In genomic region chr20:63359164-63359934, GRCh38 we compare ENCODE assay signal across 24 cellular contexts. TPM values are rescaled to one million over a fixed set of nuclear protein-coding genes. Genes with fewer than 3 reads are reported as not detected.
DNase-seq lines count a peak whose midpoint lies in the region; ATAC-seq, FAIRE-seq and TF ChIP-seq lines count a peak whose summit lies in the region.
"Had no signal": no experiment of that assay in that cellular context is flagged by ENCODE, and none has a peak within 500 bp of the region (broad histone marks: within the 10 kb centered on the region; RNA-seq: fewer than 3 reads in every experiment).

No MANE protein-coding gene starts in this region.

- H3K79me2 ChIP-seq in GM23338 (replicated peaks; ENCODE audit: insufficient read depth): no peaks in the 10 kb centered on the region

- H4K20me1 ChIP-seq in GM23338 (replicated peaks; ENCODE audit: insufficient read depth): no peaks in the 10 kb centered on the region

- H3K4ac ChIP-seq in neuronal stem cell (ENCODE audit: low read length): peak overlapping the region; percentile 37

- peak overlapping the region; percentile 3 for H4K8ac ChIP-seq in neuronal stem cell (ENCODE audit: low read depth, low read length)

- H3K9ac ChIP-seq in neuronal stem cell (ENCODE audit: low read depth, low read length, poor library complexity): peak overlapping the region; percentile 44
- H3K9ac ChIP-seq: GM23248 had no signal

- H3K4me3 ChIP-seq in GM23338: no peak overlapping the region
- no peak overlapping the region for H3K4me3 ChIP-seq in neuronal stem cell (ENCODE audit: low read length in 2 of 2)
- no peak overlapping the region for H3K4me3 ChIP-seq in foreskin fibroblast (ENCODE audit: low read depth in 1 of 2, low read length in 2 of 2)
- H3K4me3 ChIP-seq: GM12878, GM23248, HAP-1, MG63, SJCRH30 had no signal

- WGBS in neuronal stem cell (ENCODE audit: extremely low coverage in 2 of 2, insufficient read length in 2 of 2, insufficient replicate concordance in 1 of 2), 2 donors: no CpG with 5 or more reads among the region's 42 CpGs

- H3K36me3 ChIP-seq in GM23338 (ENCODE audit: insufficient read depth) (no peaks in the 10 kb centered on the region), neuronal stem cell (replicated peaks in 1 of 2; ENCODE audit: control insufficient read depth in 2 of 2, insufficient read depth in 2 of 2, low read length in 2 of 2) (no peaks in the 10 kb centered on the region)
- H3K36me3 ChIP-seq: HAP-1, MG63, SJCRH30 had no signal

- no peak overlapping the region for H2BK120ac ChIP-seq in neuronal stem cell (ENCODE audit: low read depth, low read length)

- H4K91ac ChIP-seq in neuronal stem cell (ENCODE audit: low read depth, low read length, poor library complexity): no peak overlapping the region

- no peak overlapping the region for H2BK15ac ChIP-seq in neuronal stem cell (ENCODE audit: low read length)

- H3K4me3 Mint-ChIP-seq in GM23338: no peak overlapping the region
- peak overlapping the region; percentile 83 for H3K4me3 Mint-ChIP-seq in glutamatergic neuron (ENCODE audit: unreplicated experiment)
- H3K4me3 Mint-ChIP-seq in progenitor cell of endocrine pancreas (ENCODE audit: low read depth): no peak overlapping the region
- H3K4me3 Mint-ChIP-seq: CD4-positive, alpha-beta memory T cell had no signal

- H3K9me2 ChIP-seq in GM23338 (ENCODE audit: insufficient read depth): no peaks in the 10 kb centered on the region

- H3K36me3 Mint-ChIP-seq in GM23338 (ENCODE audit: low read depth) (no peaks in the 10 kb centered on the region; the same call in 2 of the 3 replicates), glutamatergic neuron (ENCODE audit: unreplicated experiment) (no peaks in the 10 kb centered on the region), progenitor cell of endocrine pancreas (ENCODE audit: insufficient read depth) (no peaks in the 10 kb centered on the region)
- H3K36me3 Mint-ChIP-seq: CD4-positive, alpha-beta memory T cell had no signal

- H3K27me3 Mint-ChIP-seq in GM23338 (ENCODE audit: insufficient read depth, low read depth, poor library complexity) (peaks cover 21% of the 10 kb centered on the region), glutamatergic neuron (ENCODE audit: unreplicated experiment) (peaks cover 10% of the 10 kb centered on the region), progenitor cell of endocrine pancreas (peaks cover 20% of the 10 kb centered on the region)

- DNase-seq in GM23338 (ENCODE audit: low spot score) (no peak), HTR-8/SVneo (ENCODE audit: insufficient read length, low spot score) (no peak), glutamatergic neuron (no peak), neuronal stem cell (ENCODE audit: low spot score) (no peak), foreskin fibroblast (no peak), activated gamma-delta T cell treated with Interleukin-2 at 50 U/mL for 16 hours (no peak), progenitor cell of endocrine pancreas (ENCODE audit: low spot score, unreplicated experiment) (no peak)
- DNase-seq: CD4-positive, alpha-beta memory T cell; COR-L47; DMS79; EL; GDM1; GM23248; KG1; MG63; NCI-H2029 treated with DMSO at 0.1 percent for 48 hours; NCI-H446 treated with DMSO at 0.1 percent for 48 hours; NCI-H526; NCI-H82; SJCRH30 had no signal

- H3K18ac ChIP-seq in neuronal stem cell (ENCODE audit: low read length): peak overlapping the region; percentile 48

- no peak overlapping the region for H3K27ac ChIP-seq in GM23338 (ENCODE audit: low read depth)
- no peak overlapping the region for H3K27ac ChIP-seq in neuronal stem cell (replicated peaks; ENCODE audit: low read length)
- H3K27ac ChIP-seq: GM23248, SJCRH30 had no signal

- TF ChIP-seq CTCF in GM23338 (conservative IDR thresholded peaks at IDR 0.05; ENCODE audit: low read depth in 2 of 2) (no peak), glutamatergic neuron (IDR thresholded peaks at IDR 0.05; ENCODE audit: partially characterized antibody, unreplicated experiment) (no peak), foreskin fibroblast (IDR thresholded peaks at IDR 0.05; ENCODE audit: low read depth, low read length) (no peak), progenitor cell of endocrine pancreas (IDR thresholded peaks at IDR 0.05; ENCODE audit: unreplicated experiment) (no peak)

- H3K27ac Mint-ChIP-seq in GM23338 (no peak overlapping the region), glutamatergic neuron (ENCODE audit: unreplicated experiment) (peak overlapping the region; percentile 62), progenitor cell of endocrine pancreas (no peak overlapping the region)
- H3K27ac Mint-ChIP-seq: CD4-positive, alpha-beta memory T cell had no signal

- peak overlapping the region; percentile 21 for H3K14ac ChIP-seq in neuronal stem cell (ENCODE audit: low read length)

- H3K4me1 Mint-ChIP-seq in GM23338 (peaks cover 10% of the 10 kb centered on the region), glutamatergic neuron (ENCODE audit: low read depth, unreplicated experiment) (peaks cover 21% of the 10 kb centered on the region), progenitor cell of endocrine pancreas (ENCODE audit: low read depth) (peaks cover 8% of the 10 kb centered on the region)

- H3K9me3 Mint-ChIP-seq in GM23338: peaks cover 2% of the 10 kb centered on the region; the same call in 1 of the 3 replicates
- peaks cover 7% of the 10 kb centered on the region for H3K9me3 Mint-ChIP-seq in glutamatergic neuron (ENCODE audit: unreplicated experiment)
- no peaks in the 10 kb centered on the region for H3K9me3 Mint-ChIP-seq in progenitor cell of endocrine pancreas (ENCODE audit: low read depth)

- peak overlapping the region; percentile 85 for H3K23ac ChIP-seq in neuronal stem cell (ENCODE audit: low read depth, low read length, poor library complexity)

- peak; percentile 65 for FAIRE-seq in HTR-8/SVneo (lab: Jason Lieb, UNC)
- FAIRE-seq: GM12878 had no signal

- H2BK5ac ChIP-seq in neuronal stem cell (ENCODE audit: low read length): no peak overlapping the region

- no peaks in the 10 kb centered on the region for H3K9me3 ChIP-seq in neuronal stem cell (replicated peaks in 1 of 2; ENCODE audit: control insufficient read depth in 2 of 2, insufficient read depth in 1 of 2, low read depth in 1 of 2, low read length in 2 of 2)
- H3K9me3 ChIP-seq: HAP-1, MG63, SJCRH30 had no signal

- no peaks in the 10 kb centered on the region for H3F3A ChIP-seq in GM23338 (replicated peaks; ENCODE audit: low read depth)

- H2AFZ ChIP-seq in GM23338 (no peak overlapping the region), neuronal stem cell (ENCODE audit: low read length) (no peak overlapping the region)
- H2AFZ ChIP-seq: GM23248 had no signal

- H3K4me1 ChIP-seq in GM23338 (ENCODE audit: insufficient read depth) (no peaks in the 10 kb centered on the region), neuronal stem cell (ENCODE audit: control insufficient read depth in 2 of 2, insufficient read depth in 1 of 2, low read depth in 1 of 2, low read length in 2 of 2) (peaks cover 17 to 25% of the 10 kb centered on the region in 2 donors)
- H3K4me1 ChIP-seq: HAP-1, SJCRH30 had no signal

- H3K4me2 ChIP-seq in GM23338 (no peak overlapping the region), neuronal stem cell (ENCODE audit: insufficient read depth, low read length, poor library complexity, severe bottlenecking) (no peak overlapping the region)

- peak overlapping the region; percentile 90 for H2AK5ac ChIP-seq in neuronal stem cell (ENCODE audit: low read depth, low read length)

- no peak overlapping the region for H2BK12ac ChIP-seq in neuronal stem cell (ENCODE audit: low read length)

- H3K79me1 ChIP-seq in neuronal stem cell (ENCODE audit: low read depth, low read length): no peaks in the 10 kb centered on the region

- H3K27me3 ChIP-seq in GM23338 (ENCODE audit: insufficient read depth) (peaks cover 18% of the 10 kb centered on the region), neuronal stem cell (ENCODE audit: control insufficient read depth in 3 of 3, insufficient read depth in 3 of 3, low read depth in 1 of 3, low read length in 3 of 3) (peaks cover 0 to 68% (median 36%) of the 10 kb centered on the region in 3 experiments)

- ATAC-seq in GM23338: no peak
- ATAC-seq: GM12878, Panc1, SK-N-SH treated with all-trans-retinoic acid at 6 μM for 48 hours had no signal

TF ChIP-seq in GM23338, 12 proteins besides CTCF, POLR2A, EP300 and RAD21:
- TF ChIP-seq NANOG (IDR thresholded peaks at IDR 0.05; ENCODE audit: borderline replicate concordance): no peak
- TF ChIP-seq REST (IDR thresholded peaks at IDR 0.05; ENCODE audit: unreplicated experiment): peak; percentile 46

RNA-seq across cellular contexts. Expression of gene CHRNA4, which starts 1.8 kb away (rescaled TPM):
- 1.9 and 3.9 TPM in 2 replicates for total RNA-seq in GM23338 (2014; rRNA removed; shearing (Covaris generic))
- 2.1 and 2.7 TPM in 2 replicates for polyA plus RNA-seq in GM23338 (2016; fragmentation: Nextera tagmentation; extraction: Ambion mirVana)
- total RNA-seq in glutamatergic neuron (ENCODE audit: unreplicated experiment): 165 TPM
- polyA plus RNA-seq in neuronal stem cell (2013, experiment 1 of 2): 0.29 TPM
- polyA plus RNA-seq in neuronal stem cell (2013, experiment 2 of 2): 0.19 TPM
- total RNA-seq in progenitor cell of endocrine pancreas: 0.43 and 0.44 TPM in 2 replicates
- total RNA-seq: CD4-positive, alpha-beta memory T cell; GM23248 had no signal
- polyA plus RNA-seq: CD4-positive, alpha-beta memory T cell; GM23248 had no signal

Comparison
In these comparisons a context has a peak if more than half of its experiments do, and no peak if none do; other contexts are left out.
1. RNA of gene CHRNA4, which starts 1.8 kb away (total RNA-seq): 165 TPM in glutamatergic neuron (single experiment); 1.9 to 3.9 TPM in GM23338 and 0.43 to 0.44 TPM in progenitor cell of endocrine pancreas; every median in the first group is over 10 times any median in the second.